Comparison of ENCODE assay signal across 8 cellular contexts in genomic region chr16:3234543-3235541, GRCh38. TPM values are rescaled to one million over a fixed set of nuclear protein-coding genes. Genes with fewer than 3 reads are reported as not detected.
DNase-seq lines count a peak whose midpoint lies in the region; ATAC-seq and TF ChIP-seq lines count a peak whose summit lies in the region.

TSS of gene ZNF200 (minus strand) at chr16:3235158. CDS start at chr16:3233755, 1,403 bp downstream.

- H3K27me3 ChIP-seq in GM23338 (ENCODE audit: insufficient read depth) = no peaks in the 10 kb centered on the region

- peaks cover 10% of the 10 kb centered on the region for H3F3A ChIP-seq in GM23338 (replicated peaks; ENCODE audit: low read depth)

- H3K79me2 ChIP-seq in GM23338 (replicated peaks; ENCODE audit: insufficient read depth) = no peaks in the 10 kb centered on the region; the same call in 1 of the 2 replicates

- H3K9me2 ChIP-seq in GM23338 (ENCODE audit: insufficient read depth) = peaks cover 10% of the 10 kb centered on the region; the same call in 1 of the 2 replicates

- DNase-seq in Daoy (ENCODE audit: low read depth) = peak; percentile 97
- peak; percentile 98 for DNase-seq in GM23338 (ENCODE audit: low spot score)
- peak; percentile 94 for DNase-seq in LHCN-M2 (ENCODE audit: low read depth)
- peak; percentile 94 for DNase-seq in RPMI7951 (ENCODE audit: low read depth)
- peak; percentile 91 for DNase-seq in activated T-helper 1 cell treated with anti-CD3 and anti-CD28 coated beads, Interleukin-12 subunit alpha, Interleukin-12 subunit beta, Interleukin-2, Interleukin-4 antibody, amounts not matched to agents 30 ng/mL and 10 ng/mL and 1 ng/mL, durations not matched to agents 14 hours and 24 hours and 36 hours (ENCODE audit: low spot score)
- DNase-seq in fibroblast of gingiva (ENCODE audit: low read depth) = peak; percentile 95
- DNase-seq in naive B cell = peak; percentile 93
- peak; percentile 90 to 97 for DNase-seq in stimulated activated effector memory CD8-positive, alpha-beta T cell treated with anti-CD3 and anti-CD28 coated beads, Interleukin-12 subunit alpha, Interleukin-12 subunit beta, amount 100 ng/mL, for 72 hours (ENCODE audit: low spot score in 2 of 2)

- H3K4me3 ChIP-seq in GM23338 = peak within 1 kb of the TSS; percentile 99

- intact Hi-C loops in activated T-helper 1 cell treated with anti-CD3 and anti-CD28 coated beads, Interleukin-12 subunit alpha, Interleukin-12 subunit beta, Interleukin-2, Interleukin-4 antibody, amounts not matched to agents 30 ng/mL and 10 ng/mL and 1 ng/mL, durations not matched to agents 14 hours and 24 hours and 36 hours (cut with micrococcal nuclease) = loop anchor here (1.0 to 5.0 kb wide), 7 partner anchors 20 to 209 kb away; partner anchors contain the start of genes TIGD7, ZNF174, ZNF75A and ZSCAN32

- H3K36me3 Mint-ChIP-seq in GM23338 (ENCODE audit: low read depth) = peaks cover 52% of the 10 kb centered on the region
- H3K36me3 Mint-ChIP-seq in activated T-helper 1 cell treated with anti-CD3 and anti-CD28 coated beads, Interleukin-12 subunit alpha, Interleukin-12 subunit beta, Interleukin-2, Interleukin-4 antibody, amounts not matched to agents 30 ng/mL and 10 ng/mL and 1 ng/mL, durations not matched to agents 14 hours and 24 hours and 36 hours (ENCODE audit: low read depth) = peaks cover 39% of the 10 kb centered on the region
- H3K36me3 Mint-ChIP-seq in naive B cell = peaks cover 25 to 30% of the 10 kb centered on the region in 2 donors
- peaks cover 59% of the 10 kb centered on the region for H3K36me3 Mint-ChIP-seq in stimulated activated effector memory CD8-positive, alpha-beta T cell treated with anti-CD3 and anti-CD28 coated beads, Interleukin-12 subunit alpha, Interleukin-12 subunit beta, amount 100 ng/mL, for 72 hours

- H2AFZ ChIP-seq in GM23338 = peak within 1 kb of the TSS; percentile 99

- H3K27ac ChIP-seq in GM23338 (ENCODE audit: low read depth) = peak within 1 kb of the TSS; percentile 79

- H4K20me1 ChIP-seq in GM23338 (replicated peaks; ENCODE audit: insufficient read depth) = no peaks in the 10 kb centered on the region

- H3K27me3 Mint-ChIP-seq in GM23338 (ENCODE audit: insufficient read depth, low read depth, poor library complexity) (peaks cover 12% of the 10 kb centered on the region), naive B cell (peaks cover 0 to 1% (median 0%) of the 10 kb centered on the region in 3 donors)
- no peaks in the 10 kb centered on the region for H3K27me3 Mint-ChIP-seq in activated T-helper 1 cell treated with anti-CD3 and anti-CD28 coated beads, Interleukin-12 subunit alpha, Interleukin-12 subunit beta, Interleukin-2, Interleukin-4 antibody, amounts not matched to agents 30 ng/mL and 10 ng/mL and 1 ng/mL, durations not matched to agents 14 hours and 24 hours and 36 hours (ENCODE audit: insufficient read depth)

- H3K27ac Mint-ChIP-seq in GM23338 = peak within 1 kb of the TSS; percentile 76
- peak within 1 kb of the TSS; percentile 94 for H3K27ac Mint-ChIP-seq in activated T-helper 1 cell treated with anti-CD3 and anti-CD28 coated beads, Interleukin-12 subunit alpha, Interleukin-12 subunit beta, Interleukin-2, Interleukin-4 antibody, amounts not matched to agents 30 ng/mL and 10 ng/mL and 1 ng/mL, durations not matched to agents 14 hours and 24 hours and 36 hours
- peak within 1 kb of the TSS; percentile 95 to 99 (median 98) for H3K27ac Mint-ChIP-seq in naive B cell
- peak within 1 kb of the TSS; percentile 97 for H3K27ac Mint-ChIP-seq in stimulated activated effector memory CD8-positive, alpha-beta T cell treated with anti-CD3 and anti-CD28 coated beads, Interleukin-12 subunit alpha, Interleukin-12 subunit beta, amount 100 ng/mL, for 72 hours

- peak within 1 kb of the TSS; percentile 87 for H3K4me3 Mint-ChIP-seq in GM23338
- H3K4me3 Mint-ChIP-seq in activated T-helper 1 cell treated with anti-CD3 and anti-CD28 coated beads, Interleukin-12 subunit alpha, Interleukin-12 subunit beta, Interleukin-2, Interleukin-4 antibody, amounts not matched to agents 30 ng/mL and 10 ng/mL and 1 ng/mL, durations not matched to agents 14 hours and 24 hours and 36 hours = peak within 1 kb of the TSS; percentile 94
- peak within 1 kb of the TSS; percentile 92 to 98 (median 97) for H3K4me3 Mint-ChIP-seq in naive B cell
- peak within 1 kb of the TSS; percentile 89 for H3K4me3 Mint-ChIP-seq in stimulated activated effector memory CD8-positive, alpha-beta T cell treated with anti-CD3 and anti-CD28 coated beads, Interleukin-12 subunit alpha, Interleukin-12 subunit beta, amount 100 ng/mL, for 72 hours

- peak; percentile 97 for ATAC-seq in GM23338
- ATAC-seq in naive B cell (ENCODE audit: low read depth in 2 of 2) = peak; percentile 92
- ATAC-seq in stimulated activated effector memory CD8-positive, alpha-beta T cell treated with anti-CD3 and anti-CD28 coated beads, Interleukin-12 subunit alpha, Interleukin-12 subunit beta, amount 100 ng/mL, for 72 hours = peak; percentile 97

- H3K36me3 ChIP-seq in GM23338 (ENCODE audit: insufficient read depth) = peaks cover 28% of the 10 kb centered on the region

- H3K9me3 Mint-ChIP-seq in GM23338 = peaks cover 50% of the 10 kb centered on the region
- peaks cover 32% of the 10 kb centered on the region for H3K9me3 Mint-ChIP-seq in activated T-helper 1 cell treated with anti-CD3 and anti-CD28 coated beads, Interleukin-12 subunit alpha, Interleukin-12 subunit beta, Interleukin-2, Interleukin-4 antibody, amounts not matched to agents 30 ng/mL and 10 ng/mL and 1 ng/mL, durations not matched to agents 14 hours and 24 hours and 36 hours
- H3K9me3 Mint-ChIP-seq in naive B cell = peaks cover 0 to 18% (median 8%) of the 10 kb centered on the region in 7 donors
- peaks cover 9% of the 10 kb centered on the region for H3K9me3 Mint-ChIP-seq in stimulated activated effector memory CD8-positive, alpha-beta T cell treated with anti-CD3 and anti-CD28 coated beads, Interleukin-12 subunit alpha, Interleukin-12 subunit beta, amount 100 ng/mL, for 72 hours

- TF ChIP-seq CTCF in GM23338 (conservative IDR thresholded peaks at IDR 0.05; ENCODE audit: low read depth in 2 of 2) = no peak

- H3K4me1 ChIP-seq in GM23338 (ENCODE audit: insufficient read depth) = no peaks in the 10 kb centered on the region

- peaks cover 8% of the 10 kb centered on the region for H3K4me1 Mint-ChIP-seq in GM23338
- H3K4me1 Mint-ChIP-seq in activated T-helper 1 cell treated with anti-CD3 and anti-CD28 coated beads, Interleukin-12 subunit alpha, Interleukin-12 subunit beta, Interleukin-2, Interleukin-4 antibody, amounts not matched to agents 30 ng/mL and 10 ng/mL and 1 ng/mL, durations not matched to agents 14 hours and 24 hours and 36 hours (ENCODE audit: low read depth) = peaks cover 15% of the 10 kb centered on the region
- H3K4me1 Mint-ChIP-seq in naive B cell = peaks cover 23 to 29% (median 26%) of the 10 kb centered on the region in 3 donors
- peaks cover 23% of the 10 kb centered on the region for H3K4me1 Mint-ChIP-seq in stimulated activated effector memory CD8-positive, alpha-beta T cell treated with anti-CD3 and anti-CD28 coated beads, Interleukin-12 subunit alpha, Interleukin-12 subunit beta, amount 100 ng/mL, for 72 hours

- peak within 1 kb of the TSS; percentile 89 for H3K4me2 ChIP-seq in GM23338

TF ChIP-seq in GM23338, 12 proteins besides CTCF, POLR2A, EP300 and RAD21 (continues in another document):
- TF ChIP-seq REST (IDR thresholded peaks at IDR 0.05; ENCODE audit: unreplicated experiment) = no peak
- TF ChIP-seq EZH2 (IDR thresholded peaks at IDR 0.05; ENCODE audit: low read depth, unreplicated experiment) = no peak
- TF ChIP-seq NANOG (IDR thresholded peaks at IDR 0.05; ENCODE audit: borderline replicate concordance) = no peak

RNA-seq across cellular contexts. Expression of gene ZNF200, which starts in this region (rescaled TPM):
- total RNA-seq in Daoy (2014; rRNA removed; shearing (Covaris generic)) = 8.0 and 8.7 TPM in 2 replicates
- total RNA-seq in GM23338 (2014; rRNA removed; shearing (Covaris generic)) = 9.7 and 12.5 TPM in 2 replicates
- polyA plus RNA-seq in GM23338 (2016; fragmentation: Nextera tagmentation; extraction: Ambion mirVana) (8.0 and 9.2 TPM in 2 replicates), naive B cell (ENCODE audit: low read depth in 6 of 6) (10 to 100 TPM in 4 of 6 donors, 1 to 10 TPM in 2; 5.4 to 13.8 (median 11.0) TPM)
- total RNA-seq in LHCN-M2 (2014; rRNA removed) = 10.4 and 11.9 TPM in 2 replicates
- 3.0 TPM for polyA plus RNA-seq in LHCN-M2 (2012)
- 9.8 and 14.9 TPM in 2 replicates for total RNA-seq in RPMI7951 (2014; rRNA removed; shearing (Covaris generic))
- total RNA-seq in activated T-helper 1 cell treated with anti-CD3 and anti-CD28 coated beads, Interleukin-12 subunit alpha, Interleukin-12 subunit beta, Interleukin-2, Interleukin-4 antibody, amounts not matched to agents 30 ng/mL and 10 ng/mL and 1 ng/mL, durations not matched to agents 14 hours and 24 hours and 36 hours = 13.6 and 15.8 TPM in 2 replicates

Comparison
In these comparisons a context has a peak if more than half of its experiments do, and no peak if none do; other contexts are left out.
1. Peak in every context shown above with its lines: DNase-seq, ATAC-seq, H3K4me3 ChIP-seq and H3K27ac ChIP-seq.